Comparison of ENCODE assay signal across 8 cellular contexts in genomic region chr17:47841488-47842308, GRCh38. TPM values are rescaled to one million over a fixed set of nuclear protein-coding genes. Genes with fewer than 3 reads are reported as not detected.
DNase-seq lines count a peak whose midpoint lies in the region; ATAC-seq lines count a peak whose summit lies in the region.

No MANE protein-coding gene starts in this region.

- peak overlapping the region; percentile 87 for H3K4me3 ChIP-seq in iPS-15b (ENCODE audit: low read depth, low read length)

- no peaks in the 10 kb centered on the region for H3K9me3 ChIP-seq in iPS-15b (ENCODE audit: control insufficient read depth, insufficient read depth, low read length)

- peak overlapping the region; percentile 93 for H3K4me3 Mint-ChIP-seq in activated CD4-positive, alpha-beta memory T cell treated with anti-CD3 and anti-CD28 coated beads, Interleukin-2, amount 10 ng/mL, durations not matched to agents 7 days and 5 days
- H3K4me3 Mint-ChIP-seq in stimulated activated naive B cell treated with anti-CD40 and anti-IgM and Interleukin-4, amounts not matched to agents 10 μg/mL and 1 μg/mL and 100 μg/mL, for 72 hours: peak overlapping the region; percentile 91 to 95

- H3K27me3 Mint-ChIP-seq in activated CD4-positive, alpha-beta memory T cell treated with anti-CD3 and anti-CD28 coated beads, Interleukin-2, amount 10 ng/mL, durations not matched to agents 7 days and 5 days: peaks cover 26% of the 10 kb centered on the region
- peaks cover 26 to 29% of the 10 kb centered on the region in 2 donors for H3K27me3 Mint-ChIP-seq in stimulated activated naive B cell treated with anti-CD40 and anti-IgM and Interleukin-4, amounts not matched to agents 10 μg/mL and 1 μg/mL and 100 μg/mL, for 72 hours

- in situ Hi-C loops in ACHN (cut with HindIII; ENCODE audit: low pct_ligation_motif_present, low pct_unique_long_range_greater_than_20kb, low sequenced_read_pairs): no loop called here

- H3K36me3 Mint-ChIP-seq in activated CD4-positive, alpha-beta memory T cell treated with anti-CD3 and anti-CD28 coated beads, Interleukin-2, amount 10 ng/mL, durations not matched to agents 7 days and 5 days (ENCODE audit: low read depth): no peaks in the 10 kb centered on the region
- peaks cover 4 to 11% of the 10 kb centered on the region in 2 donors for H3K36me3 Mint-ChIP-seq in stimulated activated naive B cell treated with anti-CD40 and anti-IgM and Interleukin-4, amounts not matched to agents 10 μg/mL and 1 μg/mL and 100 μg/mL, for 72 hours

- no peaks in the 10 kb centered on the region for H3K9me3 Mint-ChIP-seq in activated CD4-positive, alpha-beta memory T cell treated with anti-CD3 and anti-CD28 coated beads, Interleukin-2, amount 10 ng/mL, durations not matched to agents 7 days and 5 days
- H3K9me3 Mint-ChIP-seq in stimulated activated naive B cell treated with anti-CD40 and anti-IgM and Interleukin-4, amounts not matched to agents 10 μg/mL and 1 μg/mL and 100 μg/mL, for 72 hours: no peaks in the 10 kb centered on the region

- no peak overlapping the region for H3K9ac ChIP-seq in iPS-15b (ENCODE audit: low read depth, low read length)

- H3K27ac Mint-ChIP-seq in activated CD4-positive, alpha-beta memory T cell treated with anti-CD3 and anti-CD28 coated beads, Interleukin-2, amount 10 ng/mL, durations not matched to agents 7 days and 5 days: peak overlapping the region; percentile 66
- H3K27ac Mint-ChIP-seq in stimulated activated naive B cell treated with anti-CD40 and anti-IgM and Interleukin-4, amounts not matched to agents 10 μg/mL and 1 μg/mL and 100 μg/mL, for 72 hours: peak overlapping the region; percentile 90

- H3K4me1 Mint-ChIP-seq in activated CD4-positive, alpha-beta memory T cell treated with anti-CD3 and anti-CD28 coated beads, Interleukin-2, amount 10 ng/mL, durations not matched to agents 7 days and 5 days: peaks cover 35% of the 10 kb centered on the region
- H3K4me1 Mint-ChIP-seq in stimulated activated naive B cell treated with anti-CD40 and anti-IgM and Interleukin-4, amounts not matched to agents 10 μg/mL and 1 μg/mL and 100 μg/mL, for 72 hours: peaks cover 12 to 35% of the 10 kb centered on the region in 2 donors

- no peak for ATAC-seq in stimulated activated naive B cell treated with anti-CD40 and anti-IgM and Interleukin-4, amounts not matched to agents 10 μg/mL and 1 μg/mL and 100 μg/mL, for 72 hours (replicated peaks)

- POLR2A ChIA-PET in activated CD4-positive, alpha-beta memory T cell treated with anti-CD3 and anti-CD28 coated beads, Interleukin-2, amount 10 ng/mL, durations not matched to agents 7 days and 5 days (lab: Charles Lee): interaction anchor here (0.6 to 6.3 kb wide), 8 partner anchors 8 to 207 kb away, joined by 3 to 63 read pairs (median 4); partner anchors contain the start of genes KPNB1, LRRC46, MRPL10 and NFE2L1

- CTCF ChIA-PET in activated CD4-positive, alpha-beta memory T cell treated with anti-CD3 and anti-CD28 coated beads, Interleukin-2, amount 10 ng/mL, durations not matched to agents 7 days and 5 days (lab: Charles Lee): interaction anchor here (1.1 to 14.7 kb wide), 21 partner anchors 9 to 177 kb away, joined by 3 to 411 read pairs (median 5); partner anchors contain the start of genes CDK5RAP3, LRRC46, MRPL10 and OSBPL7

- H3K4me1 ChIP-seq in iPS-15b (ENCODE audit: control insufficient read depth, insufficient read depth, low read length): peaks cover 9% of the 10 kb centered on the region

- peaks cover 5% of the 10 kb centered on the region for H3K36me3 ChIP-seq in iPS-15b (ENCODE audit: control insufficient read depth, insufficient read depth, low read length)

- DNase-seq in NCI-H2171 (lab: John Stamatoyannopoulos, UW) (peak; percentile 51), NCI-H2171 treated with DMSO at 0.1 percent for 48 hours (lab: John Stamatoyannopoulos, UW) (no peak), ACHN (no peak), retina (no peak)
- no peak for DNase-seq in activated CD4-positive, alpha-beta memory T cell treated with anti-CD3 and anti-CD28 coated beads, Interleukin-2, amount 10 ng/mL, durations not matched to agents 7 days and 5 days
- no peak for DNase-seq in stimulated activated naive B cell treated with anti-CD40 and anti-IgM and Interleukin-4, amounts not matched to agents 10 μg/mL and 1 μg/mL and 100 μg/mL, for 72 hours
- DNase-seq in effector CD4-positive, alpha-beta T cell: no peak

- H3K27me3 ChIP-seq in iPS-15b (ENCODE audit: control insufficient read depth, insufficient read depth, low read length): peaks cover 27% of the 10 kb centered on the region

RNA-seq across cellular contexts. Expression of gene SCRN2, which starts 0.6 kb away (rescaled TPM):
- total RNA-seq in activated CD4-positive, alpha-beta memory T cell treated with anti-CD3 and anti-CD28 coated beads, Interleukin-2, amount 10 ng/mL, durations not matched to agents 7 days and 5 days: 10 to 100 TPM; 29.1 to 29.8 TPM

RNA-seq across cellular contexts. Expression of gene SP6, which starts 9.3 kb away (rescaled TPM):
- under 1 TPM; 0.10 to 0.15 TPM for total RNA-seq in activated CD4-positive, alpha-beta memory T cell treated with anti-CD3 and anti-CD28 coated beads, Interleukin-2, amount 10 ng/mL, durations not matched to agents 7 days and 5 days

RNA-seq across cellular contexts. Expression of gene LRRC46, which starts 10.2 kb away (rescaled TPM):
- under 1 TPM; 0.45 to 0.53 TPM for total RNA-seq in activated CD4-positive, alpha-beta memory T cell treated with anti-CD3 and anti-CD28 coated beads, Interleukin-2, amount 10 ng/mL, durations not matched to agents 7 days and 5 days

RNA-seq across cellular contexts. Expression of gene MRPL10, which starts 10.4 kb away (rescaled TPM):
- total RNA-seq in activated CD4-positive, alpha-beta memory T cell treated with anti-CD3 and anti-CD28 coated beads, Interleukin-2, amount 10 ng/mL, durations not matched to agents 7 days and 5 days: 10 to 100 TPM; 91.5 to 95.7 TPM

RNA-seq across cellular contexts. Expression of gene OSBPL7, which starts 20.1 kb away (rescaled TPM):
- total RNA-seq in activated CD4-positive, alpha-beta memory T cell treated with anti-CD3 and anti-CD28 coated beads, Interleukin-2, amount 10 ng/mL, durations not matched to agents 7 days and 5 days: 10 to 100 TPM; 33.2 to 36.1 TPM
